ENCODE assay signal across 8 cellular contexts in genomic region chr10:125064681-125065492, GRCh38.
DNase-seq lines count a peak whose midpoint lies in the region; ATAC-seq, FAIRE-seq and TF ChIP-seq lines count a peak whose summit lies in the region.

No MANE protein-coding gene starts in this region.

- peak; percentile 99 for FAIRE-seq in RCC 7860 (lab: Jason Lieb, UNC)

- H3K4me3 ChIP-seq in epithelial cell of esophagus (ENCODE audit: low read length), result peak overlapping the region; percentile 16
- no peak overlapping the region for H3K4me3 ChIP-seq in retinal pigment epithelial cell (ENCODE audit: low read length)

- ATAC-seq in GM19023 (IDR thresholded peaks at IDR 0.05; ENCODE audit: unreplicated experiment) (peak; percentile 88), HG03103 (IDR thresholded peaks at IDR 0.05; ENCODE audit: low read depth, unreplicated experiment) (peak; percentile 79)

- peak; percentile 70 for DNase-seq in CD1c-positive myeloid dendritic cell (ENCODE audit: extremely low spot score)
- peak; percentile 94 for DNase-seq in RCC 7860 (ENCODE audit: low spot score)
- peak; percentile 96 for DNase-seq in epithelial cell of esophagus (ENCODE audit: low read depth)
- DNase-seq in retinal pigment epithelial cell (ENCODE audit: low read depth), result peak; percentile 38
- no peak for DNase-seq in activated effector memory CD4-positive, alpha-beta T cell treated with Interleukin-2 at 50 U/mL for 16 hours
- no peak for DNase-seq in NCI-H1436 treated with DMSO at 0.1 percent for 48 hours (lab: John Stamatoyannopoulos, UW)

- no peak for TF ChIP-seq CTCF in epithelial cell of esophagus (IDR thresholded peaks at IDR 0.05; ENCODE audit: insufficient read depth, low read depth, low read length, missing control alignments)
- TF ChIP-seq CTCF in retinal pigment epithelial cell (conservative IDR thresholded peaks at IDR 0.05; ENCODE audit: low read depth, low read length), result no peak

Comparison
In these comparisons a context has a peak if more than half of its experiments do, and no peak if none do; other contexts are left out.
1. DNase-seq: peak in CD1c-positive myeloid dendritic cell (single experiment), RCC 7860 (single experiment), epithelial cell of esophagus (single experiment) and retinal pigment epithelial cell (single experiment); none in activated effector memory CD4-positive, alpha-beta T cell treated with Interleukin-2 at 50 U/mL for 16 hours (single experiment) and NCI-H1436 treated with DMSO at 0.1 percent for 48 hours (single experiment).